9 cellular contexts compared by ENCODE assay signal in genomic region chr11:71372693-71373657, GRCh38.
DNase-seq lines count a peak whose midpoint lies in the region; ATAC-seq and TF ChIP-seq lines count a peak whose summit lies in the region.
"Had no signal": no experiment of that assay in that cellular context is flagged by ENCODE, and none has a peak within 500 bp of the region (broad histone marks: within the 10 kb centered on the region; RNA-seq: fewer than 3 reads in every experiment).

No MANE protein-coding gene starts in this region.

- H2AK5ac ChIP-seq in IMR-90 (ENCODE audit: low read depth, low read length) (no peak overlapping the region), trophoblast cell (ENCODE audit: low read length) (no peak overlapping the region)

- no peaks in the 10 kb centered on the region for H3K4me1 ChIP-seq in IMR-90 (ENCODE audit: control insufficient read depth, insufficient read depth, low read length)
- no peaks in the 10 kb centered on the region for H3K4me1 ChIP-seq in trophoblast cell (ENCODE audit: control insufficient read depth in 1 of 2, insufficient read depth in 2 of 2, low read length in 2 of 2)
- no peaks in the 10 kb centered on the region for H3K4me1 ChIP-seq in tibial artery

- H2BK5ac ChIP-seq in IMR-90 (ENCODE audit: low read depth, low read length, poor library complexity, severe bottlenecking) (no peak overlapping the region), trophoblast cell (ENCODE audit: low read depth, low read length, poor library complexity) (no peak overlapping the region)

- H3K23ac ChIP-seq in IMR-90 (ENCODE audit: low read depth, low read length) (no peak overlapping the region), trophoblast cell (ENCODE audit: low read length) (no peak overlapping the region)

- no peaks in the 10 kb centered on the region for H3K36me3 ChIP-seq in IMR-90 (ENCODE audit: control insufficient read depth, insufficient read depth, low read length)
- no peaks in the 10 kb centered on the region for H3K36me3 ChIP-seq in trophoblast cell (ENCODE audit: control insufficient read depth in 1 of 2, insufficient read depth in 2 of 2, low read length in 2 of 2)
- no peaks in the 10 kb centered on the region for H3K36me3 ChIP-seq in tibial artery

- H4K8ac ChIP-seq in IMR-90 (ENCODE audit: low read depth in 2 of 2, low read length in 2 of 2), result no peak overlapping the region
- H4K8ac ChIP-seq in trophoblast cell (ENCODE audit: low read depth, low read length), result no peak overlapping the region

- H3K4me3 ChIP-seq in IMR-90 (ENCODE audit: insufficient read depth, low read depth, low read length) (no peak overlapping the region), choroid plexus epithelial cell (ENCODE audit: low read depth, low read length) (no peak overlapping the region), trophoblast cell (ENCODE audit: low read depth, low read length) (no peak overlapping the region), tibial artery (no peak overlapping the region)

- H3K9me3 ChIP-seq in IMR-90 (ENCODE audit: control insufficient read depth, insufficient read depth, low read length) (no peaks in the 10 kb centered on the region; the same call in 1 of the 2 replicates), trophoblast cell (ENCODE audit: insufficient read depth, low read depth, low read length) (peaks cover 4% of the 10 kb centered on the region), tibial artery (no peaks in the 10 kb centered on the region)

- H4K91ac ChIP-seq in IMR-90 (ENCODE audit: insufficient read depth, low read depth, low read length), result no peak overlapping the region
- no peak overlapping the region for H4K91ac ChIP-seq in trophoblast cell (ENCODE audit: low read depth, low read length)

- no peaks in the 10 kb centered on the region; the same call in 1 of the 2 replicates for H4K20me1 ChIP-seq in IMR-90 (ENCODE audit: insufficient read depth, low read length)

- H3K9me1 ChIP-seq in IMR-90 (ENCODE audit: insufficient read depth, low read length), result no peaks in the 10 kb centered on the region

- no TSS peak for BruUV-seq in IMR-90 (replicated peaks; lab: Mats Ljungman, UMichigan)

- no peak overlapping the region for H2BK20ac ChIP-seq in IMR-90 (ENCODE audit: low read depth, low read length)

- H3K9ac ChIP-seq in IMR-90 (ENCODE audit: low read depth, low read length) (no peak overlapping the region), trophoblast cell (ENCODE audit: low read length) (no peak overlapping the region)

- TF ChIP-seq POLR2A in IMR-90 (IDR thresholded peaks at IDR 0.05; ENCODE audit: low read depth, low read length), result no peak

- no CpG with 5 or more reads among the region's 9 CpGs for WGBS in IMR-90 (ENCODE audit: extremely low coverage in 2 of 2, insufficient read length in 1 of 2), 2 experiments
- no CpG with 5 or more reads among the region's 9 CpGs for WGBS in trophoblast cell (ENCODE audit: extremely low coverage, insufficient coverage, insufficient read length)

- H3K79me1 ChIP-seq in IMR-90 (ENCODE audit: low read depth in 1 of 2, low read length in 2 of 2) (no peaks in the 10 kb centered on the region), trophoblast cell (ENCODE audit: low read length) (no peaks in the 10 kb centered on the region)

- H3K27ac ChIP-seq in IMR-90 (ENCODE audit: insufficient read depth, low read length) (no peak overlapping the region), trophoblast cell (ENCODE audit: low read depth, low read length) (no peak overlapping the region), tibial artery (no peak overlapping the region)
- H3K27ac ChIP-seq: HL-60 had no signal

- H3K18ac ChIP-seq in IMR-90 (ENCODE audit: low read depth, low read length) (no peak overlapping the region), trophoblast cell (ENCODE audit: low read length) (no peak overlapping the region)

- peak; percentile 82 for TF ChIP-seq RAD21 in IMR-90 (IDR thresholded peaks at IDR 0.05; ENCODE audit: low read length)

- TF ChIP-seq CTCF in IMR-90 (conservative IDR thresholded peaks at IDR 0.05; ENCODE audit: low read depth, low read length) (peak; percentile 65), choroid plexus epithelial cell (conservative IDR thresholded peaks at IDR 0.05; ENCODE audit: low read depth, low read length) (peak; percentile 64), tibial artery (IDR thresholded peaks at IDR 0.05) (peak in 1 of 2 experiments; percentile 36)

- H2AK9ac ChIP-seq in IMR-90 (replicated peaks; ENCODE audit: low read depth, low read length, poor library complexity), result peak overlapping the region; percentile 24

- dilution Hi-C loops in IMR-90 (cut with HindIII; ENCODE audit: low sequenced_read_pairs, unreplicated experiment), result no loop called here

- in situ Hi-C loops in IMR-90 (cut with MboI; ENCODE audit: low sequenced_read_pairs), result no loop called here

- no peak overlapping the region for H2BK12ac ChIP-seq in trophoblast cell (ENCODE audit: low read length)

- no peak overlapping the region for H3K56ac ChIP-seq in IMR-90 (ENCODE audit: extremely low read depth, insufficient read depth, low read length)

- H3K79me2 ChIP-seq in trophoblast cell (ENCODE audit: control insufficient read depth, insufficient read depth, low read length, poor library complexity), result no peaks in the 10 kb centered on the region

- no peak overlapping the region for H3K4me2 ChIP-seq in IMR-90 (ENCODE audit: low read depth, low read length)
- no peak overlapping the region for H3K4me2 ChIP-seq in trophoblast cell (ENCODE audit: low read length)

- POLR2A ChIA-PET in IMR-90 (lab: Charles Lee; ENCODE audit: unreplicated experiment), result interaction anchor here (0.5 kb wide), 1 partner anchor 36 kb away, joined by 3 read pairs; no protein-coding TSS in a partner anchor

- CTCF ChIA-PET in IMR-90 (lab: Yijun Ruan, JAX), result interaction anchor here (1.4 kb wide), 1 partner anchor 12 kb away, joined by 4 read pairs; no protein-coding TSS in a partner anchor

- H3K27me3 ChIP-seq in IMR-90 (ENCODE audit: control insufficient read depth, insufficient read depth, low read length) (peaks cover 25% of the 10 kb centered on the region), trophoblast cell (ENCODE audit: insufficient read depth, low read length) (no peaks in the 10 kb centered on the region), tibial artery (peaks cover 0 to 26% of the 10 kb centered on the region in 2 donors)

- H2BK15ac ChIP-seq in IMR-90 (ENCODE audit: low read depth, low read length), result no peak overlapping the region

- H3K4ac ChIP-seq in IMR-90 (ENCODE audit: low read depth, low read length) (no peak overlapping the region), trophoblast cell (ENCODE audit: low read depth, low read length) (no peak overlapping the region)

- no peak overlapping the region for H4K5ac ChIP-seq in IMR-90 (ENCODE audit: low read depth, low read length)

- ATAC-seq in IMR-90 (ENCODE audit: low read depth) (peak; percentile 89), HG03457 (IDR thresholded peaks at IDR 0.05; ENCODE audit: unreplicated experiment) (no peak), GM19324 (IDR thresholded peaks at IDR 0.05; ENCODE audit: low FRiP score, unreplicated experiment) (no peak), HG03045 (IDR thresholded peaks at IDR 0.05; ENCODE audit: unreplicated experiment) (no peak)

- H3K14ac ChIP-seq in IMR-90 (replicated peaks; ENCODE audit: low read depth, low read length) (no peak overlapping the region), trophoblast cell (ENCODE audit: low read length) (no peak overlapping the region)

- no peak overlapping the region for H4K12ac ChIP-seq in trophoblast cell (ENCODE audit: low read depth, low read length)

- H2AFZ ChIP-seq in IMR-90 (replicated peaks; ENCODE audit: low read length, poor library complexity) (peak overlapping the region; percentile 18), trophoblast cell (ENCODE audit: insufficient read depth, low read length, poor library complexity) (no peak overlapping the region)

- intact Hi-C loops in IMR-90 (cut with micrococcal nuclease), result loop anchor here (1.0 to 10.0 kb wide), 4 partner anchors 120 to 906 kb away; partner anchors contain the start of gene SHANK2
- intact Hi-C loops in tibial artery (cut with DNase I; ENCODE audit: low total_unique reads), result no loop called here

- no peak overlapping the region for H2BK120ac ChIP-seq in IMR-90 (ENCODE audit: low read depth, low read length)
- H2BK120ac ChIP-seq in trophoblast cell (ENCODE audit: insufficient read depth, low read length, poor library complexity), result no peak overlapping the region

- peak; percentile 13 for DNase-seq in GM04503 (ENCODE audit: low read depth)
- DNase-seq in IMR-90, result peak; percentile 50
- peak; percentile 56 for DNase-seq in choroid plexus epithelial cell (ENCODE audit: low read depth)
- DNase-seq in trophoblast cell, result peak; percentile 70 to 90
- DNase-seq in tibial artery, result no peak

TF ChIP-seq in IMR-90, 13 proteins besides CTCF, POLR2A, EP300 and RAD21 (continues in another document):
- TF ChIP-seq SMC3 (IDR thresholded peaks at IDR 0.05; ENCODE audit: low read depth, low read length) (peak; percentile 60), CEBPB (IDR thresholded peaks at IDR 0.05; ENCODE audit: low read depth, low read length) (peak; percentile 59), NFE2L2 (IDR thresholded peaks at IDR 0.05; ENCODE audit: low read depth, low read length) (no peak), BHLHE40 (IDR thresholded peaks at IDR 0.05; ENCODE audit: low read depth, low read length) (no peak), CHD1 (IDR thresholded peaks at IDR 0.05; ENCODE audit: low read depth, low read length) (no peak), MAFK (IDR thresholded peaks at IDR 0.05; ENCODE audit: low read depth, low read length) (no peak), ELK1 (IDR thresholded peaks at IDR 0.05; ENCODE audit: borderline replicate concordance, low read depth, low read length) (no peak), USF2 (IDR thresholded peaks at IDR 0.05; ENCODE audit: low read depth, low read length) (peak; percentile 37; the same call in 1 of the 2 replicates), RFX5 (IDR thresholded peaks at IDR 0.05; ENCODE audit: low read depth, low read length) (no peak), FOS (IDR thresholded peaks at IDR 0.05; ENCODE audit: low read depth, low read length) (no peak)

Comparison
In these comparisons a context has a peak if more than half of its experiments do, and no peak if none do; other contexts are left out.
1. DNase-seq: peak in GM04503 (single experiment), IMR-90 (single experiment), choroid plexus epithelial cell (single experiment) and trophoblast cell (2 of 2); none in tibial artery (0 of 2).